Comparison of ENCODE assay signal across 22 cellular contexts in genomic region chr20:10949930-10950783, GRCh38.
"Had no signal": no experiment of that assay in that cellular context is flagged by ENCODE, and none has a peak within 500 bp of the region (broad histone marks: within the 10 kb centered on the region; RNA-seq: fewer than 3 reads in every experiment).

No MANE protein-coding gene starts in this region.

- H3K36me3 Mint-ChIP-seq: immature natural killer cell; stimulated activated memory B cell treated with anti-CD40 and anti-IgM and Interleukin-4, amounts not matched to agents 10 μg/mL and 1 μg/mL and 100 μg/mL, for 72 hours had no signal

- H3K9me3 Mint-ChIP-seq: activated CD4-positive, alpha-beta T cell treated with anti-CD3 and anti-CD28 coated beads, Interleukin-2, amount 10 ng/mL, durations not matched to agents 7 days and 5 days; activated T-cell treated with anti-CD3 and anti-CD28 coated beads, Interleukin-2, amount 50 U/mL, for 4 hours; T-helper 1 cell treated with Interleukin-12 subunit alpha and Interleukin-12 subunit beta and Interleukin-4 antibody, amounts not matched to agents 30 μg/mL and 1 μg/mL, for 36 hours had no signal

- H3K27ac Mint-ChIP-seq: activated CD4-positive, alpha-beta T cell treated with anti-CD3 and anti-CD28 coated beads, Interleukin-2, amount 10 ng/mL, durations not matched to agents 7 days and 5 days; activated naive CD4-positive, alpha-beta T cell treated with anti-CD3 and anti-CD28 coated beads for 36 hours; immature natural killer cell; stimulated activated memory B cell treated with anti-CD40 and anti-IgM and Interleukin-4, amounts not matched to agents 10 μg/mL and 1 μg/mL and 100 μg/mL, for 72 hours; T-helper 1 cell treated with Interleukin-12 subunit alpha and Interleukin-12 subunit beta and Interleukin-4 antibody, amounts not matched to agents 30 μg/mL and 1 μg/mL, for 36 hours had no signal

- H3K4me1 Mint-ChIP-seq: activated CD4-positive, alpha-beta T cell treated with anti-CD3 and anti-CD28 coated beads, Interleukin-2, amount 10 ng/mL, durations not matched to agents 7 days and 5 days; immature natural killer cell; stimulated activated memory B cell treated with anti-CD40 and anti-IgM and Interleukin-4, amounts not matched to agents 10 μg/mL and 1 μg/mL and 100 μg/mL, for 72 hours had no signal

- DNase-seq: activated CD4-positive, alpha-beta T cell treated with anti-CD3 and anti-CD28 coated beads, Interleukin-2, amount 10 ng/mL, durations not matched to agents 7 days and 5 days; activated CD8-positive, alpha-beta memory T cell treated with anti-CD3 and anti-CD28 coated beads, Interleukin-2, amount 50 U/mL, for 4 hours; activated naive CD4-positive, alpha-beta T cell treated with anti-CD3 and anti-CD28 coated beads for 36 hours; activated T-cell treated with anti-CD3 and anti-CD28 coated beads, Interleukin-2, amount 50 U/mL, for 4 hours; erythroblast; gastrocnemius medialis; heart left ventricle; immature natural killer cell; left cardiac atrium; lower lobe of right lung; midbrain; occipital lobe; right lobe of liver; stimulated activated CD4-positive, alpha-beta T cell treated with anti-CD3 and anti-CD28 coated beads, Interleukin-4, amount 100 ng/mL, for 24 hours; testis; upper lobe of left lung had no signal

- H3K36me3 ChIP-seq: gastrocnemius medialis, heart left ventricle, lower lobe of right lung, prostate gland, right lobe of liver, upper lobe of left lung had no signal

- H3K4me3 Mint-ChIP-seq: activated CD4-positive, alpha-beta T cell treated with anti-CD3 and anti-CD28 coated beads, Interleukin-2, amount 10 ng/mL, durations not matched to agents 7 days and 5 days; activated naive CD4-positive, alpha-beta T cell treated with anti-CD3 and anti-CD28 coated beads for 36 hours; activated T-cell treated with anti-CD3 and anti-CD28 coated beads, Interleukin-2, amount 50 U/mL, for 4 hours; immature natural killer cell; stimulated activated memory B cell treated with anti-CD40 and anti-IgM and Interleukin-4, amounts not matched to agents 10 μg/mL and 1 μg/mL and 100 μg/mL, for 72 hours; T-helper 1 cell treated with Interleukin-12 subunit alpha and Interleukin-12 subunit beta and Interleukin-4 antibody, amounts not matched to agents 30 μg/mL and 1 μg/mL, for 36 hours had no signal

- ATAC-seq: activated CD4-positive, CD25-positive, alpha-beta regulatory T cell treated with anti-CD3 and anti-CD28 coated beads, Interleukin-2, amount 50 U/mL, for 24 hours; activated T-cell treated with anti-CD3 and anti-CD28 coated beads, Interleukin-2, amount 50 U/mL, for 4 hours; gastrocnemius medialis; heart left ventricle; left cardiac atrium; lower lobe of right lung; stimulated activated memory B cell treated with anti-CD40 and anti-IgM and Interleukin-4, amounts not matched to agents 10 μg/mL and 1 μg/mL and 100 μg/mL, for 72 hours had no signal

- H3K4me1 ChIP-seq: lower lobe of right lung, prostate gland, right lobe of liver, testis had no signal

- H3K27ac ChIP-seq: coronary artery, gastrocnemius medialis, heart left ventricle, lower lobe of right lung, prostate gland, right lobe of liver, testis, upper lobe of left lung had no signal

- H3K27me3 ChIP-seq: gastrocnemius medialis, heart left ventricle, right lobe of liver, testis, upper lobe of left lung had no signal

- H3K4me3 ChIP-seq: coronary artery, gastrocnemius medialis, heart left ventricle, lower lobe of right lung, prostate gland, right lobe of liver, smooth muscle cell, testis, upper lobe of left lung had no signal

- H3K4me2 ChIP-seq: smooth muscle cell had no signal

- H3K9me3 ChIP-seq: gastrocnemius medialis, heart left ventricle, lower lobe of right lung, prostate gland, right lobe of liver, testis, upper lobe of left lung had no signal
